8 cellular contexts compared by ENCODE assay signal in the genomic region with DNA sequence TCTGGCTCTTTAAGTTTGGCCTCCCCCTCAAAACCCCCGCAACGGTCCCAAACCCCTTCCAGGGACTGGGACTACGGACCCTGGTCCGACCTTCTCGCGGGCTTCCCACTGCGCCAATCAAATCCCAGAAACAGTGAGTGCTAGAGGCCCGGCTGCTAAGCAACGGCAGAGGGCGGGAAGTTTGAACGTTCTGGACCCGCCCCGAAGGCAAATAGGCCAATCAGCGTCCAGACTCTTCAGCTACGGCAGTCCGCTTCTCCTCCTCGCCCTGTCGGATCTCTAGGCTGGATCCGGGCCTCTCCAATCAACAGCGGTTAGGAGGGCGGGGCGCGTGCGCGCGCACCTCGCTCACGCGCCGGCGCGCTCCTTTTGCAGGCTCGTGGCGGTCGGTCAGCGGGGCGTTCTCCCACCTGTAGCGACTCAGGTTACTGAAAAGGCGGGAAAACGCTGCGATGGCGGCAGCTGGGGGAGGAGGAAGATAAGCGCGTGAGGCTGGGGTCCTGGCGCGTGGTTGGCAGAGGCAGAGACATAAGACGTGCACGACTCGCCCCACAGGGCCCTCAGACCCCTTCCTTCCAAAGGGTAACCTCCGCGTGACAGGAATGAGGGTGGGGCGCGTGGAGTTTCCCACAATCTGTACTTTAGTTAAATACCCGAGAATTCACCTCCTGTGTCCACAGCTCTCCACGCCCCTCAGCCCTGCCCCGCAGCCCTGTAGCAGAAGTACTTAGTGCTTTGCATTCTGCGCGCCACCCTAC. TPM values are rescaled to one million over a fixed set of nuclear protein-coding genes. Genes with fewer than 3 reads are reported as not detected.
DNase-seq lines count a peak whose midpoint lies in the region; ATAC-seq and TF ChIP-seq lines count a peak whose summit lies in the region.

A gene (plus strand): TSS at position 367 of the 758 bp plus-strand sequence. CDS start 462 bp downstream, outside the sequence.

- H3K36me3 Mint-ChIP-seq in activated T-helper 1 cell treated with anti-CD3 and anti-CD28 coated beads, Interleukin-12 subunit alpha, Interleukin-12 subunit beta, Interleukin-2, Interleukin-4 antibody, amounts not matched to agents 30 ng/mL and 10 ng/mL and 1 ng/mL, durations not matched to agents 14 hours and 24 hours and 36 hours (ENCODE audit: low read depth), result peaks cover 31% of the 10 kb centered on the region
- H3K36me3 Mint-ChIP-seq in naive thymus-derived CD4-positive, alpha-beta T cell, result peaks cover 0 to 26% (median 0%) of the 10 kb centered on the region in 5 donors
- peaks cover 34% of the 10 kb centered on the region for H3K36me3 Mint-ChIP-seq in stimulated activated memory B cell treated with anti-CD40 and anti-IgM and Interleukin-4, amounts not matched to agents 10 μg/mL and 1 μg/mL and 100 μg/mL, for 72 hours

- H3K9ac ChIP-seq in KMS-11, result peak within 1 kb of the TSS; percentile 100
- peak within 1 kb of the TSS; percentile 73 for H3K9ac ChIP-seq in fibroblast of lung (ENCODE audit: insufficient read depth, low read length)

- intact Hi-C loops in activated T-helper 1 cell treated with anti-CD3 and anti-CD28 coated beads, Interleukin-12 subunit alpha, Interleukin-12 subunit beta, Interleukin-2, Interleukin-4 antibody, amounts not matched to agents 30 ng/mL and 10 ng/mL and 1 ng/mL, durations not matched to agents 14 hours and 24 hours and 36 hours (cut with micrococcal nuclease), result loop anchor here (1.0 to 5.0 kb wide), 9 partner anchors 55 to 438 kb away; a partner anchor contains a TSS
- intact Hi-C loops in naive thymus-derived CD4-positive, alpha-beta T cell (cut with micrococcal nuclease), result loop anchor here (1.0 to 10.0 kb wide), 18 partner anchors 37 to 1465 kb away; a partner anchor contains a TSS

- H3K4me3 ChIP-seq in KMS-11 (IDR thresholded peaks at IDR 0.05; ENCODE audit: insufficient read depth, low read depth, low read length), result no peak within 1 kb of the TSS
- H3K4me3 ChIP-seq in fibroblast of lung (replicated peaks in 1 of 4; ENCODE audit: control extremely low read depth in 1 of 4, insufficient read depth in 1 of 4, low read depth in 3 of 4, low read length in 4 of 4), result peak within 1 kb of the TSS; percentile 79 to 91 (median 87)
- peak within 1 kb of the TSS; percentile 68 for H3K4me3 ChIP-seq in naive thymus-derived CD4-positive, alpha-beta T cell (ENCODE audit: low read length)

- H3K79me2 ChIP-seq in KMS-11 (ENCODE audit: insufficient read depth, low read depth) (peaks cover 35% of the 10 kb centered on the region), fibroblast of lung (ENCODE audit: control insufficient read depth, insufficient read depth, low read length) (peaks cover 29% of the 10 kb centered on the region)

- POLR2A ChIA-PET in naive thymus-derived CD4-positive, alpha-beta T cell (lab: Charles Lee), result interaction anchor here (0.6 to 4.6 kb wide), 13 partner anchors 9 to 413 kb away, joined by 3 to 28 read pairs (median 3); a partner anchor contains a TSS

- H3K4me1 Mint-ChIP-seq in activated T-helper 1 cell treated with anti-CD3 and anti-CD28 coated beads, Interleukin-12 subunit alpha, Interleukin-12 subunit beta, Interleukin-2, Interleukin-4 antibody, amounts not matched to agents 30 ng/mL and 10 ng/mL and 1 ng/mL, durations not matched to agents 14 hours and 24 hours and 36 hours (ENCODE audit: low read depth), result peaks cover 64% of the 10 kb centered on the region
- H3K4me1 Mint-ChIP-seq in naive thymus-derived CD4-positive, alpha-beta T cell, result peaks cover 41 to 69% (median 61%) of the 10 kb centered on the region in 7 donors
- peaks cover 46% of the 10 kb centered on the region for H3K4me1 Mint-ChIP-seq in stimulated activated memory B cell treated with anti-CD40 and anti-IgM and Interleukin-4, amounts not matched to agents 10 μg/mL and 1 μg/mL and 100 μg/mL, for 72 hours

- no peaks in the 10 kb centered on the region for H3K27me3 ChIP-seq in KMS-11 (ENCODE audit: insufficient read depth, low read depth)
- no peaks in the 10 kb centered on the region for H3K27me3 ChIP-seq in fibroblast of lung (ENCODE audit: control insufficient read depth, insufficient read depth, low read length)
- H3K27me3 ChIP-seq in naive thymus-derived CD4-positive, alpha-beta T cell (ENCODE audit: control insufficient read depth in 2 of 2, insufficient read depth in 2 of 2, low read length in 2 of 2), result no peaks in the 10 kb centered on the region

- H3K4me3 Mint-ChIP-seq in activated T-helper 1 cell treated with anti-CD3 and anti-CD28 coated beads, Interleukin-12 subunit alpha, Interleukin-12 subunit beta, Interleukin-2, Interleukin-4 antibody, amounts not matched to agents 30 ng/mL and 10 ng/mL and 1 ng/mL, durations not matched to agents 14 hours and 24 hours and 36 hours, result peak within 1 kb of the TSS; percentile 98
- H3K4me3 Mint-ChIP-seq in naive thymus-derived CD4-positive, alpha-beta T cell, result peak within 1 kb of the TSS; percentile 86 to 100 (median 98)
- H3K4me3 Mint-ChIP-seq in stimulated activated memory B cell treated with anti-CD40 and anti-IgM and Interleukin-4, amounts not matched to agents 10 μg/mL and 1 μg/mL and 100 μg/mL, for 72 hours, result peak within 1 kb of the TSS; percentile 95

- H3K9me3 Mint-ChIP-seq in activated T-helper 1 cell treated with anti-CD3 and anti-CD28 coated beads, Interleukin-12 subunit alpha, Interleukin-12 subunit beta, Interleukin-2, Interleukin-4 antibody, amounts not matched to agents 30 ng/mL and 10 ng/mL and 1 ng/mL, durations not matched to agents 14 hours and 24 hours and 36 hours, result no peaks in the 10 kb centered on the region
- peaks cover 0 to 5% (median 0%) of the 10 kb centered on the region in 11 donors for H3K9me3 Mint-ChIP-seq in naive thymus-derived CD4-positive, alpha-beta T cell
- no peaks in the 10 kb centered on the region for H3K9me3 Mint-ChIP-seq in stimulated activated memory B cell treated with anti-CD40 and anti-IgM and Interleukin-4, amounts not matched to agents 10 μg/mL and 1 μg/mL and 100 μg/mL, for 72 hours

- DNase-seq in DMS79 treated with DMSO at 0.1 percent for 48 hours (lab: John Stamatoyannopoulos, UW) (peak; percentile 92), RPMI7951 (ENCODE audit: low read depth) (peak; percentile 100), fibroblast of lung (ENCODE audit: low read depth in 2 of 2) (peak; percentile 98 to 99)
- peak; percentile 97 for DNase-seq in activated T-helper 1 cell treated with anti-CD3 and anti-CD28 coated beads, Interleukin-12 subunit alpha, Interleukin-12 subunit beta, Interleukin-2, Interleukin-4 antibody, amounts not matched to agents 30 ng/mL and 10 ng/mL and 1 ng/mL, durations not matched to agents 14 hours and 24 hours and 36 hours (ENCODE audit: low spot score)
- peak; percentile 82 to 97 (median 92) for DNase-seq in naive thymus-derived CD4-positive, alpha-beta T cell

- peak; percentile 64 for ATAC-seq in GM21737 (IDR thresholded peaks at IDR 0.05; ENCODE audit: unreplicated experiment)
- peak; percentile 93 for ATAC-seq in naive thymus-derived CD4-positive, alpha-beta T cell
- peak; percentile 95 for ATAC-seq in stimulated activated memory B cell treated with anti-CD40 and anti-IgM and Interleukin-4, amounts not matched to agents 10 μg/mL and 1 μg/mL and 100 μg/mL, for 72 hours

- TF ChIP-seq CTCF in KMS-11 (conservative IDR thresholded peaks at IDR 0.05; ENCODE audit: low read depth, low read length) (no peak), fibroblast of lung (conservative IDR thresholded peaks at IDR 0.05 in 1 of 2, IDR thresholded peaks at IDR 0.05 in 1 of 2; ENCODE audit: low read depth in 1 of 2, low read length in 2 of 2) (no peak)

- CTCF ChIA-PET in naive thymus-derived CD4-positive, alpha-beta T cell (lab: Charles Lee), result interaction anchor here (0.9 to 4.3 kb wide), 5 partner anchors 11 to 56 kb away, joined by 3 to 30 read pairs (median 5); a partner anchor contains a TSS

- H3K27ac Mint-ChIP-seq in activated T-helper 1 cell treated with anti-CD3 and anti-CD28 coated beads, Interleukin-12 subunit alpha, Interleukin-12 subunit beta, Interleukin-2, Interleukin-4 antibody, amounts not matched to agents 30 ng/mL and 10 ng/mL and 1 ng/mL, durations not matched to agents 14 hours and 24 hours and 36 hours, result peak within 1 kb of the TSS; percentile 99
- H3K27ac Mint-ChIP-seq in naive thymus-derived CD4-positive, alpha-beta T cell, result peak within 1 kb of the TSS; percentile 83 to 94 (median 90)
- peak within 1 kb of the TSS; percentile 90 for H3K27ac Mint-ChIP-seq in stimulated activated memory B cell treated with anti-CD40 and anti-IgM and Interleukin-4, amounts not matched to agents 10 μg/mL and 1 μg/mL and 100 μg/mL, for 72 hours

- no peaks in the 10 kb centered on the region for H4K20me1 ChIP-seq in KMS-11 (ENCODE audit: insufficient read depth)
- H4K20me1 ChIP-seq in fibroblast of lung (ENCODE audit: control insufficient read depth, extremely low read depth, insufficient read depth, low read length), result no peaks in the 10 kb centered on the region

- H3K27me3 Mint-ChIP-seq in activated T-helper 1 cell treated with anti-CD3 and anti-CD28 coated beads, Interleukin-12 subunit alpha, Interleukin-12 subunit beta, Interleukin-2, Interleukin-4 antibody, amounts not matched to agents 30 ng/mL and 10 ng/mL and 1 ng/mL, durations not matched to agents 14 hours and 24 hours and 36 hours (ENCODE audit: insufficient read depth), result peaks cover 3% of the 10 kb centered on the region
- no peaks in the 10 kb centered on the region for H3K27me3 Mint-ChIP-seq in naive thymus-derived CD4-positive, alpha-beta T cell
- H3K27me3 Mint-ChIP-seq in stimulated activated memory B cell treated with anti-CD40 and anti-IgM and Interleukin-4, amounts not matched to agents 10 μg/mL and 1 μg/mL and 100 μg/mL, for 72 hours, result no peaks in the 10 kb centered on the region

- H3K4me2 ChIP-seq in KMS-11 (peak within 1 kb of the TSS; percentile 100), fibroblast of lung (ENCODE audit: extremely low read depth, insufficient read depth, low read length) (peak within 1 kb of the TSS; percentile 86)

- no peaks in the 10 kb centered on the region for H3K9me3 ChIP-seq in fibroblast of lung (ENCODE audit: control insufficient read depth, insufficient read depth, low read depth, low read length)
- no peaks in the 10 kb centered on the region for H3K9me3 ChIP-seq in naive thymus-derived CD4-positive, alpha-beta T cell (ENCODE audit: control insufficient read depth in 2 of 3, low read length in 3 of 3)

- H3K36me3 ChIP-seq in KMS-11 (ENCODE audit: insufficient read depth), result no peaks in the 10 kb centered on the region
- peaks cover 2% of the 10 kb centered on the region for H3K36me3 ChIP-seq in fibroblast of lung (ENCODE audit: control insufficient read depth, insufficient read depth, low read length)
- H3K36me3 ChIP-seq in naive thymus-derived CD4-positive, alpha-beta T cell (ENCODE audit: control insufficient read depth in 2 of 3, insufficient read depth in 3 of 3, low read length in 3 of 3), result no peaks in the 10 kb centered on the region

- peak within 1 kb of the TSS; percentile 100 for H3K27ac ChIP-seq in KMS-11
- peak within 1 kb of the TSS; percentile 79 for H3K27ac ChIP-seq in fibroblast of lung (ENCODE audit: insufficient read depth, low read length)
- H3K27ac ChIP-seq in naive thymus-derived CD4-positive, alpha-beta T cell (ENCODE audit: low read depth, low read length), result peak within 1 kb of the TSS; percentile 69

- H3K4me1 ChIP-seq in KMS-11 (ENCODE audit: low read depth, poor library complexity, severe bottlenecking), result peaks cover 41% of the 10 kb centered on the region
- peaks cover 22% of the 10 kb centered on the region for H3K4me1 ChIP-seq in fibroblast of lung (ENCODE audit: control insufficient read depth, extremely low read depth, insufficient read depth, low read length)
- H3K4me1 ChIP-seq in naive thymus-derived CD4-positive, alpha-beta T cell (ENCODE audit: control insufficient read depth in 2 of 2, insufficient read depth in 2 of 2, low read length in 2 of 2), result peaks cover 32 to 33% of the 10 kb centered on the region in 2 donors

- H2AFZ ChIP-seq in KMS-11 (ENCODE audit: low read depth) (peak within 1 kb of the TSS; percentile 60), fibroblast of lung (ENCODE audit: low read length) (peak within 1 kb of the TSS; percentile 81)

RNA-seq across cellular contexts. Expression of the gene that starts here (rescaled TPM):
- total RNA-seq in RPMI7951 (2014; rRNA removed; shearing (Covaris generic)), result 14.1 and 17.8 TPM in 2 replicates
- total RNA-seq in activated T-helper 1 cell treated with anti-CD3 and anti-CD28 coated beads, Interleukin-12 subunit alpha, Interleukin-12 subunit beta, Interleukin-2, Interleukin-4 antibody, amounts not matched to agents 30 ng/mL and 10 ng/mL and 1 ng/mL, durations not matched to agents 14 hours and 24 hours and 36 hours, result 80.5 and 83.4 TPM in 2 replicates
- 2.3 and 4.3 TPM in 2 replicates for total RNA-seq in fibroblast of lung
- polyA plus RNA-seq in fibroblast of lung, result 6.0 and 11.1 TPM in 2 replicates
- 2.3 and 4.8 TPM in 2 replicates for polyA plus RNA-seq in fibroblast of lung (2012)
- polyA minus RNA-seq in fibroblast of lung (ENCODE audit: low replicate concordance), result 1.6 and 28.4 TPM in 2 replicates
- total RNA-seq in naive thymus-derived CD4-positive, alpha-beta T cell, result 10 to 100 TPM; 10.3 to 52.2 (median 11.4) TPM
- 1 to 10 TPM in 1 of 2 donors, under 1 TPM in 1; 0.51 to 2.6 TPM for polyA plus RNA-seq in naive thymus-derived CD4-positive, alpha-beta T cell
